ENCODE assay signal across 2 cellular contexts in the genomic region with DNA sequence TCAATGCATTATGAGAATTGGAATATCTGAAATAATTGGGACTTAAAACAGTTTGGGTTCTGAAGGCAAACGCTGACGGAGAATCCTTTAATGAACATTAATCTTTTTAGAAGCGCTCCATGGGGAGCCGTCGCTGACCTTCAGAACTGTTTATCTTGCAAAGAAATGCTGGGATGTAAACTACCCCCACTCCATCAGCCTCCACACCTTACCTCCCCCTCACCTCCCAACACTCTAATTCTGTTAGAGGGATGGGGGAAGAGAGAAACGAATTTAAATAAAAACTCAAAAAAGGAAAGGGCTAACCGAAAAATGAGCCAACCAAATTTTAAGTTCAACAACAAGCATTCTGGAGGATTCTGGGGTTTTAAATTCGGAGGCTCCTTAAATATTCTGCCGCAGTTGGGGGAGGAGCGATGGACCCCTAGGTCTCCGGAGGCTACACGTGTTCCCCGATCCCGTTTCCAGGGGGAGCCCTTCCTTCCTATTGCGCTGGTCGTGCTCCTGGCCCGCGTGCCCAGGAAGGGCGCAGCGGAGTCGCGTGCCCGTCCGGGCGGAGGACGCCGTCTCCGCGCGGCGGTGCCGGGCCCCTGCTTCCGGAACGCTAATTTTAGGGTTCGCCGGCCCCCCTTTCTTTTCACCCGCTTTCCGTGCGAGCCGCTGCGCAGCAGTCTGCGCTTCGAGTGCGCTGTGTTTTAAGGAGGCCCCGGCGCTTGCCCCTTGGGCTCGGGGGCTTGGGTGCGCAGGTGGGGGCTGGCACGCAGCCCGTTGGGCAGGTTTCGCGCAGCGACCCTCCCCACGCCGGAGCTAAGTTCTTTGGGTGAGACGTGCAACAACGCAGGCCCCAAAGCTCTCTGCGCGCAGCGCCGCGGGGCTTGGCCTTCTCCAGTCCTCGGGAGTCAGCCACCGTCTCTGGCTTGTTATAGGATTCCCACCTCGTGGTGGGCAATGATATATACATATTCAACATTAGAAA.
TF ChIP-seq lines count a peak whose summit lies in the region.

No MANE protein-coding gene starts in this region.

TF ChIP-seq in GM12891, 5 proteins besides CTCF, POLR2A, EP300 and RAD21 (continued from another document):
- TF ChIP-seq TAF1 (IDR thresholded peaks at IDR 0.05; ENCODE audit: low read depth, low read length): no peak

TF ChIP-seq in GM12878, 131 proteins besides CTCF, POLR2A, EP300 and RAD21 (continued from another document):
- peak; percentile 53; the same call in 1 of the 2 replicates for TF ChIP-seq EED (IDR thresholded peaks at IDR 0.05; ENCODE audit: low read depth)
- no peak for TF ChIP-seq ZNF622 (IDR thresholded peaks at IDR 0.05)
- no peak for TF ChIP-seq YBX1 (IDR thresholded peaks at IDR 0.05)
- TF ChIP-seq ZNF384 (IDR thresholded peaks at IDR 0.05; ENCODE audit: borderline replicate concordance, low read depth, low read length): no peak
